Comparison of ENCODE assay signal across 1 cellular context in genomic region chr16:5097066-5097469, GRCh38.
TF ChIP-seq lines count a peak whose summit lies in the region.

No MANE protein-coding gene starts in this region.

TF ChIP-seq in SK-N-SH, 30 proteins besides CTCF, POLR2A, EP300 and RAD21:
- TF ChIP-seq NRF1 (IDR thresholded peaks at IDR 0.05; ENCODE audit: low read depth, low read length): peak; percentile 22; the same call in 1 of the 2 replicates
